8 cellular contexts compared by ENCODE assay signal in the genomic region with DNA sequence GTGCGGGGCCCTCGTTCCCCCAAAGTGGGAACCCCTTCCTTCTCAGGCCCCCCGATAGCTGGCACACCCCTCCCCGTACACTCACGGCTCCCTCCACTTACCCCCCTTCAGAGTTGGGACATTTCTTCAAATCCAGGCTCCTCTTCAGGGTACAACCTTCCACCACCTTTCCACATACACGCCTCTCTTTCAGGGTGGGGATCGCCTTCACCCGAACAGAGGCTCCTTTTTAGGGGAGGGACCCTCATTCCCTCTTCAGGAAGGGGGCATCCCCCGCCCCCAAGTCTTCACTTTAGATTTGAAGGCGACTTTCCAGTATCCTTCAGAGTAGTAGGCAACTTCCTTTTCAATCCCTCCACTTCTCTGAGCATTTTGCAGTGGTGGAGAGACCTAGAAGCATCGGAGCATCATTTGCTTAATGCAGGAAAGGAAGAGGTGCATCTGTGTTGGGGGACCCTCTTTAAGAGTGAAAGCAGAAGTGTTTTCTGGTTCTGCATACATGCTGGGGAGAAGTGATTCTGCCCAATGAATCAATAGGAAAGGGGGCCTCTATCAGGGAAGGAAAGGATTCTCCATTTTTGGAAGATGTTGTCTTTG. TPM values are rescaled to one million over a fixed set of nuclear protein-coding genes. Genes with fewer than 3 reads are reported as not detected.
DNase-seq lines count a peak whose midpoint lies in the region; ATAC-seq and TF ChIP-seq lines count a peak whose summit lies in the region.

No MANE protein-coding gene starts in this region.

- H3K4me1 ChIP-seq in HUES48 (ENCODE audit: control insufficient read depth, insufficient read depth, low read length) (peaks cover 31% of the 10 kb centered on the region), thymus (ENCODE audit: control insufficient read depth, insufficient read depth, low read length) (peaks cover 19% of the 10 kb centered on the region)

- H3K27ac Mint-ChIP-seq in activated naive CD8-positive, alpha-beta T cell treated with anti-CD3 and anti-CD28 coated beads, Interleukin-2, amount 50 U/mL, for 24 hours = no peak overlapping the region

- no peaks in the 10 kb centered on the region for H3K27me3 ChIP-seq in GM06990 (replicated peaks; ENCODE audit: control insufficient read depth, insufficient read depth, low read length)
- no peaks in the 10 kb centered on the region for H3K27me3 ChIP-seq in HUES48 (ENCODE audit: control insufficient read depth, insufficient read depth, low read length)
- no peaks in the 10 kb centered on the region for H3K27me3 ChIP-seq in kidney epithelial cell (ENCODE audit: control insufficient read depth, insufficient read depth, low read length)
- H3K27me3 ChIP-seq in thymus (ENCODE audit: control insufficient read depth, insufficient read depth) = no peaks in the 10 kb centered on the region

- H3K27ac ChIP-seq in HUES48 (ENCODE audit: low read depth, low read length) (peak overlapping the region; percentile 84), thymus (ENCODE audit: low read depth) (peak overlapping the region; percentile 93)

- no peaks in the 10 kb centered on the region for H3K36me3 ChIP-seq in GM06990 (ENCODE audit: control insufficient read depth, insufficient read depth, low read length)
- H3K36me3 ChIP-seq in HUES48 (ENCODE audit: control insufficient read depth, insufficient read depth, low read length) = no peaks in the 10 kb centered on the region
- no peaks in the 10 kb centered on the region for H3K36me3 ChIP-seq in kidney epithelial cell (ENCODE audit: control insufficient read depth, insufficient read depth, low read length)
- H3K36me3 ChIP-seq in thymus (ENCODE audit: control insufficient read depth, insufficient read depth) = no peaks in the 10 kb centered on the region

- WGBS in thymus = 2% methylated on average over 11 of the region's 11 CpGs

- ATAC-seq in GM21390 (IDR thresholded peaks at IDR 0.05; ENCODE audit: unreplicated experiment) = peak; percentile 29
- ATAC-seq in activated naive CD8-positive, alpha-beta T cell treated with anti-CD3 and anti-CD28 coated beads, Interleukin-2, amount 50 U/mL, for 24 hours = peak; percentile 38

- no peaks in the 10 kb centered on the region for H3K9me3 Mint-ChIP-seq in activated naive CD8-positive, alpha-beta T cell treated with anti-CD3 and anti-CD28 coated beads, Interleukin-2, amount 50 U/mL, for 24 hours

- DNase-seq in GM06990 (ENCODE audit: extremely low read depth, insufficient read length) = no peak
- DNase-seq in activated naive CD8-positive, alpha-beta T cell treated with anti-CD3 and anti-CD28 coated beads, Interleukin-2, amount 50 U/mL, for 24 hours = peak; percentile 21
- DNase-seq in kidney epithelial cell (ENCODE audit: low read depth) = no peak
- DNase-seq in AG08395 (ENCODE audit: low spot score) = no peak
- no peak for DNase-seq in mucosa of gallbladder (ENCODE audit: low spot score)

- H3K4me3 ChIP-seq in GM06990 (replicated peaks; ENCODE audit: low read depth, low read length) = peak overlapping the region; percentile 96
- H3K4me3 ChIP-seq in HUES48 (ENCODE audit: low read depth, low read length) = peak overlapping the region; percentile 90
- H3K4me3 ChIP-seq in kidney epithelial cell (ENCODE audit: low read depth, low read length) = peak overlapping the region; percentile 99
- H3K4me3 ChIP-seq in thymus (ENCODE audit: low read length) = peak overlapping the region; percentile 87

- no peak for TF ChIP-seq CTCF in GM06990 (IDR thresholded peaks at IDR 0.05; ENCODE audit: insufficient read depth, low read length, poor library complexity, severe bottlenecking)
- no peak for TF ChIP-seq CTCF in kidney epithelial cell (IDR thresholded peaks at IDR 0.05; ENCODE audit: insufficient read depth, low read length, poor library complexity, severe bottlenecking)

- H3K4me1 Mint-ChIP-seq in activated naive CD8-positive, alpha-beta T cell treated with anti-CD3 and anti-CD28 coated beads, Interleukin-2, amount 50 U/mL, for 24 hours = peaks cover 31% of the 10 kb centered on the region

- H3K9me3 ChIP-seq in HUES48 (ENCODE audit: control insufficient read depth, insufficient read depth, low read length) (no peaks in the 10 kb centered on the region), thymus (ENCODE audit: control insufficient read depth) (no peaks in the 10 kb centered on the region)

- H3K9ac ChIP-seq in HUES48 (ENCODE audit: low read depth, low read length) = peak overlapping the region; percentile 84

- peaks cover 2% of the 10 kb centered on the region for H3K36me3 Mint-ChIP-seq in activated naive CD8-positive, alpha-beta T cell treated with anti-CD3 and anti-CD28 coated beads, Interleukin-2, amount 50 U/mL, for 24 hours (ENCODE audit: low read depth)

- H3K4me3 Mint-ChIP-seq in activated naive CD8-positive, alpha-beta T cell treated with anti-CD3 and anti-CD28 coated beads, Interleukin-2, amount 50 U/mL, for 24 hours = no peak overlapping the region

- no peaks in the 10 kb centered on the region for H3K27me3 Mint-ChIP-seq in activated naive CD8-positive, alpha-beta T cell treated with anti-CD3 and anti-CD28 coated beads, Interleukin-2, amount 50 U/mL, for 24 hours

RNA-seq across cellular contexts. Expression of a gene that starts 0.8 kb away (rescaled TPM):
- total RNA-seq in kidney epithelial cell (28.1 and 33.8 TPM in 2 replicates), mucosa of gallbladder (111 TPM)
- 23.5 TPM for polyA plus RNA-seq in thymus
